Comparison of ENCODE assay signal across 9 cellular contexts in genomic region chr6:44617416-44617815, GRCh38.
"Had no signal": no experiment of that assay in that cellular context is flagged by ENCODE, and none has a peak within 500 bp of the region (broad histone marks: within the 10 kb centered on the region; RNA-seq: fewer than 3 reads in every experiment).

No MANE protein-coding gene starts in this region.

- H3K4me3 Mint-ChIP-seq: HFFc6 had no signal

- H3K9me3 ChIP-seq: HAP-1 had no signal

- H2AFZ ChIP-seq: GM23248 had no signal

- H3K4me3 ChIP-seq: GM23248, HAP-1, K562 had no signal

- H3K9me3 Mint-ChIP-seq: HFFc6 had no signal

- H3K27ac ChIP-seq: GM23248 had no signal

- H3K36me3 ChIP-seq: HAP-1 had no signal

- H3K27ac Mint-ChIP-seq: HFFc6 had no signal

- ATAC-seq: HCT116, K562 had no signal

- H3K4me1 ChIP-seq: HAP-1 had no signal

- DNase-seq: GM23248, GOT3, H7, HFFc6, IMR-90, KG1 had no signal

- H3K9ac ChIP-seq: GM23248 had no signal
